In genomic region chr16:67856927-67857546, GRCh38 we compare ENCODE assay signal across 9 cellular contexts. TPM values are rescaled to one million over a fixed set of nuclear protein-coding genes. Genes with fewer than 3 reads are reported as not detected.
DNase-seq lines count a peak whose midpoint lies in the region; ATAC-seq and TF ChIP-seq lines count a peak whose summit lies in the region.
"Had no signal": no experiment of that assay in that cellular context is flagged by ENCODE, and none has a peak within 500 bp of the region (broad histone marks: within the 10 kb centered on the region; RNA-seq: fewer than 3 reads in every experiment).

No MANE protein-coding gene starts in this region.

- no peaks in the 10 kb centered on the region for H3K27me3 Mint-ChIP-seq in CD8-positive, alpha-beta T cell (ENCODE audit: low read depth)

- H3K9me3 Mint-ChIP-seq in CD8-positive, alpha-beta T cell = no peaks in the 10 kb centered on the region

- no peak for DNase-seq in CD8-positive, alpha-beta T cell
- DNase-seq in Peyer's patch (no peak), esophagus squamous epithelium (lab: John Stamatoyannopoulos, UW) (no peak), sciatic nerve (ENCODE audit: low spot score) (no peak), SIG-M5 treated with dmso at 0.1 percent for 504 hours (lab: John Stamatoyannopoulos, UW; ENCODE audit: unreplicated experiment) (no peak), NCI-H526 treated with DMSO at 0.1 percent for 48 hours (lab: John Stamatoyannopoulos, UW) (no peak)
- DNase-seq: NCI-H2227 treated with DMSO at 0.1 percent for 48 hours had no signal

- intact Hi-C loops in CD8-positive, alpha-beta T cell (cut with DNase I, micrococcal nuclease) = no loop called here
- intact Hi-C loops in esophagus squamous epithelium (cut with DNase I) = no loop called here
- intact Hi-C loops in sciatic nerve (cut with DNase I) = no loop called here

- H3K9me3 ChIP-seq in CD8-positive, alpha-beta T cell (ENCODE audit: low read length) = no peaks in the 10 kb centered on the region
- no peaks in the 10 kb centered on the region for H3K9me3 ChIP-seq in Peyer's patch
- no peaks in the 10 kb centered on the region for H3K9me3 ChIP-seq in esophagus squamous epithelium

- POLR2A ChIA-PET in CD8-positive, alpha-beta T cell (lab: Charles Lee) = no interaction called here

- peaks cover 10% of the 10 kb centered on the region for H3K36me3 ChIP-seq in CD8-positive, alpha-beta T cell (ENCODE audit: insufficient read depth, low read length)
- H3K36me3 ChIP-seq in Peyer's patch (no peaks in the 10 kb centered on the region), esophagus squamous epithelium (no peaks in the 10 kb centered on the region)

- peaks cover 38% of the 10 kb centered on the region for H3K4me1 Mint-ChIP-seq in CD8-positive, alpha-beta T cell (ENCODE audit: low read depth)

- H3K27ac Mint-ChIP-seq in CD8-positive, alpha-beta T cell = peak overlapping the region; percentile 82

- no peak overlapping the region for H3K4me3 Mint-ChIP-seq in CD8-positive, alpha-beta T cell

- H3K4me1 ChIP-seq in CD8-positive, alpha-beta T cell (ENCODE audit: insufficient read depth, low read length) = no peaks in the 10 kb centered on the region
- H3K4me1 ChIP-seq in Peyer's patch (peaks cover 0 to 32% (median 1%) of the 10 kb centered on the region in 4 donors), esophagus squamous epithelium (peaks cover 39 to 68% (median 45%) of the 10 kb centered on the region in 3 donors)

- no peak overlapping the region for H3K27ac ChIP-seq in CD8-positive, alpha-beta T cell (ENCODE audit: low read depth, low read length)
- H3K27ac ChIP-seq in Peyer's patch = peak overlapping the region in 3 of 4 donors; percentile 40 to 87 (median 82)
- H3K27ac ChIP-seq in esophagus squamous epithelium = peak overlapping the region; percentile 55 to 89 (median 86)

- 84 to 100% methylated on average over 3 to 4 of the region's 5 CpGs for WGBS in esophagus squamous epithelium, 2 donors

- CTCF ChIA-PET in CD8-positive, alpha-beta T cell (lab: Charles Lee) = interaction anchor here (1.1 to 2.2 kb wide), 3 partner anchors 27 to 41 kb away, joined by 4 to 8 read pairs (median 5); no protein-coding TSS in a partner anchor

- TF ChIP-seq POLR2A in Peyer's patch (IDR thresholded peaks at IDR 0.05) = no peak
- TF ChIP-seq POLR2A in esophagus squamous epithelium (IDR thresholded peaks at IDR 0.05) = no peak

- no peak overlapping the region for H3K4me3 ChIP-seq in CD8-positive, alpha-beta T cell (ENCODE audit: low read depth, low read length)
- H3K4me3 ChIP-seq in Peyer's patch (no peak overlapping the region), esophagus squamous epithelium (no peak overlapping the region)

- H3K36me3 Mint-ChIP-seq in CD8-positive, alpha-beta T cell = peaks cover 17% of the 10 kb centered on the region

- no peak for TF ChIP-seq CTCF in CD8-positive, alpha-beta T cell (IDR thresholded peaks at IDR 0.05)
- no peak for TF ChIP-seq CTCF in Peyer's patch (IDR thresholded peaks at IDR 0.05)
- no peak for TF ChIP-seq CTCF in esophagus squamous epithelium (IDR thresholded peaks at IDR 0.05)

- no peak for ATAC-seq in CD8-positive, alpha-beta T cell
- ATAC-seq in sciatic nerve = peak; percentile 5
- no peak for ATAC-seq in GM18519 (IDR thresholded peaks at IDR 0.05; ENCODE audit: low FRiP score, unreplicated experiment)
- ATAC-seq in HG03108 (IDR thresholded peaks at IDR 0.05; ENCODE audit: unreplicated experiment) = no peak

- no peaks in the 10 kb centered on the region for H3K27me3 ChIP-seq in CD8-positive, alpha-beta T cell (ENCODE audit: insufficient read depth, low read length)
- H3K27me3 ChIP-seq in Peyer's patch = no peaks in the 10 kb centered on the region
- no peaks in the 10 kb centered on the region for H3K27me3 ChIP-seq in esophagus squamous epithelium

RNA-seq across cellular contexts. Expression of gene CENPT, which starts 9.5 kb away (rescaled TPM):
- total RNA-seq in CD8-positive, alpha-beta T cell = 10 to 100 TPM; 67.7 to 72.3 TPM
- total RNA-seq in Peyer's patch (100 to 1,000 TPM in 2 of 4 donors, 10 to 100 TPM in 2; 64.8 to 138 (median 94.6) TPM), esophagus squamous epithelium (10 to 100 TPM; 12.3 to 42.7 (median 19.6) TPM), sciatic nerve (45.1 TPM)

RNA-seq across cellular contexts. Expression of gene NUTF2, which starts 10.3 kb away (rescaled TPM):
- total RNA-seq in CD8-positive, alpha-beta T cell = 10 to 100 TPM; 23.6 to 23.7 TPM
- 10 to 100 TPM; 55.5 to 82.5 (median 69.1) TPM for total RNA-seq in Peyer's patch
- total RNA-seq in esophagus squamous epithelium = 10 to 100 TPM; 41.4 to 85.1 (median 63.7) TPM
- 59.2 TPM for total RNA-seq in sciatic nerve

RNA-seq across cellular contexts. Expression of gene THAP11, which starts 14.9 kb away (rescaled TPM):
- total RNA-seq in CD8-positive, alpha-beta T cell = 10 to 100 TPM; 25.1 to 26.0 TPM
- 10 to 100 TPM; 23.9 to 38.2 (median 31.7) TPM for total RNA-seq in Peyer's patch
- total RNA-seq in esophagus squamous epithelium = 10 to 100 TPM; 35.8 to 48.8 (median 42.1) TPM
- total RNA-seq in sciatic nerve = 22.7 TPM

RNA-seq across cellular contexts. Expression of gene EDC4, which starts 15.8 kb away (rescaled TPM):
- 100 to 1,000 TPM; 154 to 169 TPM for total RNA-seq in CD8-positive, alpha-beta T cell
- 100 to 1,000 TPM in 2 of 4 donors, 10 to 100 TPM in 2; 94.2 to 154 (median 114) TPM for total RNA-seq in Peyer's patch
- total RNA-seq in esophagus squamous epithelium = 10 to 100 TPM; 26.5 to 46.9 (median 37.0) TPM
- total RNA-seq in sciatic nerve = 40.2 TPM

RNA-seq across cellular contexts. Expression of gene NRN1L, which starts 27.6 kb away (rescaled TPM):
- 1 to 10 TPM in 1 of 2 experiments, under 1 TPM in 1; 0.90 to 1.4 TPM for total RNA-seq in CD8-positive, alpha-beta T cell
- 10 to 100 TPM in 1 of 4 donors, not detected in 3; 10.0 TPM for total RNA-seq in Peyer's patch
- total RNA-seq in esophagus squamous epithelium = under 1 TPM in 2 of 4 donors, not detected in 2; 0.57 to 0.99 TPM
- 1.6 TPM for total RNA-seq in sciatic nerve
